Comparison of ENCODE assay signal across 8 cellular contexts in genomic region chr4:15001248-15001824, GRCh38. TPM values are rescaled to one million over a fixed set of nuclear protein-coding genes. Genes with fewer than 3 reads are reported as not detected.
DNase-seq lines count a peak whose midpoint lies in the region; TF ChIP-seq lines count a peak whose summit lies in the region.

No MANE protein-coding gene starts in this region.

- DNase-seq in GM06990 (ENCODE audit: extremely low read depth, insufficient read length) (no peak), GOT3 (lab: John Stamatoyannopoulos, UW) (peak; percentile 69), Kasumi-1 (lab: John Stamatoyannopoulos, UW) (peak; percentile 55 to 65), T-helper 22 cell (ENCODE audit: low read depth) (peak; percentile 32), MCF 10A (ENCODE audit: unreplicated experiment) (peak; percentile 93), skeletal muscle cell (ENCODE audit: low read depth) (peak; percentile 79), OCI-M2 (lab: John Stamatoyannopoulos, UW; ENCODE audit: unreplicated experiment) (no peak)

- no TSS peak for BruUV-seq in MCF 10A (replicated peaks; lab: Mats Ljungman, UMichigan)

- peaks cover 13% of the 10 kb centered on the region for H3K4me1 ChIP-seq in iPS-20b (ENCODE audit: insufficient read depth, low read length)

- H3K27ac Mint-ChIP-seq in MCF 10A (ENCODE audit: low read depth, unreplicated experiment) = peak overlapping the region; percentile 95

- intact Hi-C loops in MCF 10A (cut with micrococcal nuclease) = loop anchor here (5.0 to 10.0 kb wide), 8 partner anchors 84 to 1377 kb away; partner anchors contain the start of gene BOD1L1

- no peaks in the 10 kb centered on the region for H3K36me3 Mint-ChIP-seq in MCF 10A (ENCODE audit: insufficient read depth, unreplicated experiment)

- peak overlapping the region; percentile 89 for H3K4me3 Mint-ChIP-seq in MCF 10A (ENCODE audit: unreplicated experiment)

- H3K9me3 ChIP-seq in iPS-20b (ENCODE audit: insufficient read depth, low read depth, low read length) = no peaks in the 10 kb centered on the region

- TF ChIP-seq CTCF in GM06990 (IDR thresholded peaks at IDR 0.05; ENCODE audit: insufficient read depth, low read length, poor library complexity, severe bottlenecking) = peak; percentile 36
- TF ChIP-seq CTCF in MCF 10A (IDR thresholded peaks at IDR 0.05; ENCODE audit: unreplicated experiment) = no peak

- POLR2A ChIA-PET in MCF 10A (lab: Yijun Ruan, JAX) = interaction anchor here (0.6 to 3.5 kb wide), 49 partner anchors 10 to 1374 kb away, joined by 3 to 23 read pairs (median 4); partner anchors contain the start of gene BOD1L1

- H3K9me3 Mint-ChIP-seq in MCF 10A (ENCODE audit: unreplicated experiment) = no peaks in the 10 kb centered on the region

- no peaks in the 10 kb centered on the region for H3K36me3 ChIP-seq in GM06990 (ENCODE audit: control insufficient read depth, insufficient read depth, low read length)
- H3K36me3 ChIP-seq in iPS-20b (ENCODE audit: insufficient read depth, low read depth, low read length) = no peaks in the 10 kb centered on the region

- no peaks in the 10 kb centered on the region for H3K27me3 Mint-ChIP-seq in MCF 10A (ENCODE audit: insufficient read depth, unreplicated experiment)

- peak overlapping the region; percentile 33; the same call in 1 of the 2 replicates for H3K9ac ChIP-seq in iPS-20b (ENCODE audit: low read depth, low read length)

- H3K4me3 ChIP-seq in GM06990 (replicated peaks; ENCODE audit: low read depth, low read length) (peak overlapping the region; percentile 86), iPS-20b (ENCODE audit: low read length) (peak overlapping the region; percentile 84), skeletal muscle cell (ENCODE audit: low read depth, low read length) (peak overlapping the region; percentile 87)

- H3K27ac ChIP-seq in iPS-20b (ENCODE audit: low read length) = no peak overlapping the region

- H3K27me3 ChIP-seq in GM06990 (replicated peaks; ENCODE audit: control insufficient read depth, insufficient read depth, low read length) = no peaks in the 10 kb centered on the region
- H3K27me3 ChIP-seq in iPS-20b (ENCODE audit: insufficient read depth, low read length) = peaks cover 35% of the 10 kb centered on the region

- H3K4me1 Mint-ChIP-seq in MCF 10A (ENCODE audit: insufficient read depth, unreplicated experiment) = peaks cover 7% of the 10 kb centered on the region

- CTCF ChIA-PET in MCF 10A (lab: Yijun Ruan, JAX) = interaction anchor here (0.8 to 1.2 kb wide), 4 partner anchors 106 to 1347 kb away, joined by 3 to 7 read pairs (median 3); no protein-coding TSS in a partner anchor

RNA-seq across cellular contexts. Expression of gene CPEB2, which starts 0.9 kb away (rescaled TPM):
- total RNA-seq in MCF 10A (2022) = 13.8 and 21.8 TPM in 2 replicates

Comparison
In these comparisons a context has a peak if more than half of its experiments do, and no peak if none do; other contexts are left out.
1. DNase-seq: peak in GOT3 (single experiment), Kasumi-1 (2 of 2), T-helper 22 cell (single experiment), MCF 10A (single experiment) and skeletal muscle cell (single experiment); none in GM06990 (single experiment) and OCI-M2 (single experiment).
2. Peak in every context shown above with its lines, with median percentiles within 50 percentile points of each other: H3K4me3 ChIP-seq.